20 cellular contexts compared by ENCODE assay signal in genomic region chr16:49455991-49456745, GRCh38.
"Had no signal": no experiment of that assay in that cellular context is flagged by ENCODE, and none has a peak within 500 bp of the region (broad histone marks: within the 10 kb centered on the region; RNA-seq: fewer than 3 reads in every experiment).

No MANE protein-coding gene starts in this region.

- H3K36me3 ChIP-seq: prostate gland had no signal

- H3K9me3 ChIP-seq: prostate gland, testis had no signal

- H3K27me3 Mint-ChIP-seq: activated CD4-positive, alpha-beta T cell treated with anti-CD3 and anti-CD28 coated beads for 36 hours; stimulated activated naive CD8-positive, alpha-beta T cell treated with anti-CD3 and anti-CD28 coated beads, Interleukin-15, amount 100 ng/mL, for 72 hours had no signal

- DNase-seq: activated CD4-positive, alpha-beta T cell treated with anti-CD3 and anti-CD28 coated beads for 36 hours; activated CD4-positive, alpha-beta T cell treated with anti-CD3 and anti-CD28 coated beads, Interleukin-2, amount 50 U/mL, for 4 hours; activated naive CD4-positive, alpha-beta T cell treated with anti-CD3 and anti-CD28 coated beads for 36 hours; activated T-cell treated with anti-CD3 and anti-CD28 coated beads for 4 hours; cerebellar nuclear complex; cortex of kidney; effector CD4-positive, alpha-beta T cell; erythroblast; foreskin fibroblast; naive B cell; occipital lobe; stimulated activated CD4-positive, alpha-beta T cell treated with anti-CD3 and anti-CD28 coated beads, Interleukin-12 subunit alpha, Interleukin-12 subunit beta, amount 100 ng/mL, for 4 hours; stimulated activated CD4-positive, alpha-beta T cell treated with anti-CD3 and anti-CD28 coated beads, Interleukin-4, amount 100 ng/mL, for 4 hours; stimulated activated naive CD8-positive, alpha-beta T cell treated with anti-CD3 and anti-CD28 coated beads, Interleukin-15, amount 100 ng/mL, for 72 hours; T-helper 9 cell; testis; trophoblast cell had no signal

- H3K27ac Mint-ChIP-seq: activated CD4-positive, alpha-beta T cell treated with anti-CD3 and anti-CD28 coated beads for 36 hours; activated naive CD4-positive, alpha-beta T cell treated with anti-CD3 and anti-CD28 coated beads for 36 hours; activated T-helper 2 cell treated with anti-CD3 and anti-CD28 coated beads, Interferon-gamma antibody, Interleukin-2, Interleukin-4, amounts not matched to agents 10 μg/mL and 5 μg/mL and 100 μg/mL, durations not matched to agents 14 hours and 24 hours and 36 hours; memory B cell; naive B cell; stimulated activated naive CD8-positive, alpha-beta T cell treated with anti-CD3 and anti-CD28 coated beads, Interleukin-15, amount 100 ng/mL, for 72 hours had no signal

- H3K4me3 Mint-ChIP-seq: activated CD4-positive, alpha-beta T cell treated with anti-CD3 and anti-CD28 coated beads for 36 hours; activated naive CD4-positive, alpha-beta T cell treated with anti-CD3 and anti-CD28 coated beads for 36 hours; memory B cell; naive B cell; stimulated activated naive CD8-positive, alpha-beta T cell treated with anti-CD3 and anti-CD28 coated beads, Interleukin-15, amount 100 ng/mL, for 72 hours had no signal

- H3K36me3 Mint-ChIP-seq: memory B cell, naive B cell had no signal

- H3K4me1 ChIP-seq: prostate gland, testis had no signal

- H3K27me3 ChIP-seq: testis had no signal

- H3K4me1 Mint-ChIP-seq: memory B cell, naive B cell had no signal

- H3K27ac ChIP-seq: prostate gland, testis had no signal

- H3K4me3 ChIP-seq: prostate gland, testis had no signal

- H3K9me3 Mint-ChIP-seq: activated naive CD4-positive, alpha-beta T cell treated with anti-CD3 and anti-CD28 coated beads for 36 hours; activated T-helper 2 cell treated with anti-CD3 and anti-CD28 coated beads, Interferon-gamma antibody, Interleukin-2, Interleukin-4, amounts not matched to agents 10 μg/mL and 5 μg/mL and 100 μg/mL, durations not matched to agents 14 hours and 24 hours and 36 hours; memory B cell; stimulated activated naive CD8-positive, alpha-beta T cell treated with anti-CD3 and anti-CD28 coated beads, Interleukin-15, amount 100 ng/mL, for 72 hours had no signal
